8 cellular contexts compared by ENCODE assay signal in genomic region chr6:13615802-13616140, GRCh38. TPM values are rescaled to one million over a fixed set of nuclear protein-coding genes. Genes with fewer than 3 reads are reported as not detected.
DNase-seq lines count a peak whose midpoint lies in the region; ATAC-seq and TF ChIP-seq lines count a peak whose summit lies in the region.

No MANE protein-coding gene starts in this region.

- H3K27me3 Mint-ChIP-seq in CD14-positive monocyte (ENCODE audit: low read depth in 3 of 3) = no peaks in the 10 kb centered on the region
- peaks cover 5% of the 10 kb centered on the region for H3K27me3 Mint-ChIP-seq in activated naive CD4-positive, alpha-beta T cell treated with anti-CD3 and anti-CD28 coated beads, Interleukin-2, amount 10 ng/mL, durations not matched to agents 7 days and 5 days

- DNase-seq in CD14-positive monocyte (ENCODE audit: low spot score) = no peak
- DNase-seq in PC-9 = peak in 1 of 2 experiments; percentile 51
- DNase-seq in activated naive CD4-positive, alpha-beta T cell treated with anti-CD3 and anti-CD28 coated beads, Interleukin-2, amount 10 ng/mL, durations not matched to agents 7 days and 5 days = peak; percentile 64
- peak in 38 of 42 donors; percentile 21 to 72 (median 50) for DNase-seq in head of caudate nucleus
- DNase-seq in posterior vena cava (ENCODE audit: low spot score) = peak; percentile 84

- peaks cover 28 to 41% of the 10 kb centered on the region in 2 donors for H3K36me3 Mint-ChIP-seq in CD14-positive monocyte
- H3K36me3 Mint-ChIP-seq in activated naive CD4-positive, alpha-beta T cell treated with anti-CD3 and anti-CD28 coated beads, Interleukin-2, amount 10 ng/mL, durations not matched to agents 7 days and 5 days = peaks cover 33% of the 10 kb centered on the region

- H2AFZ ChIP-seq in PC-9 = peak overlapping the region; percentile 86

- H3K27ac ChIP-seq in PC-9 = peak overlapping the region; percentile 88

- H4K20me1 ChIP-seq in PC-9 (ENCODE audit: insufficient read depth) = peaks cover 22% of the 10 kb centered on the region

- no peaks in the 10 kb centered on the region for H3K27me3 ChIP-seq in PC-9 (ENCODE audit: insufficient read depth, low read depth)

- peaks cover 35% of the 10 kb centered on the region for H3F3A ChIP-seq in PC-9 (ENCODE audit: insufficient read depth, low read depth)

- peaks cover 37% of the 10 kb centered on the region for H3K79me2 ChIP-seq in PC-9 (ENCODE audit: low read depth)

- peaks cover 0 to 3% (median 0%) of the 10 kb centered on the region in 7 donors for H3K9me3 Mint-ChIP-seq in CD14-positive monocyte
- H3K9me3 Mint-ChIP-seq in activated naive CD4-positive, alpha-beta T cell treated with anti-CD3 and anti-CD28 coated beads, Interleukin-2, amount 10 ng/mL, durations not matched to agents 7 days and 5 days = no peaks in the 10 kb centered on the region

- peak overlapping the region; percentile 90 to 97 (median 95) for H3K27ac Mint-ChIP-seq in CD14-positive monocyte
- peak overlapping the region; percentile 94 for H3K27ac Mint-ChIP-seq in activated naive CD4-positive, alpha-beta T cell treated with anti-CD3 and anti-CD28 coated beads, Interleukin-2, amount 10 ng/mL, durations not matched to agents 7 days and 5 days

- peak; percentile 16 for ATAC-seq in HG02642 (IDR thresholded peaks at IDR 0.05; ENCODE audit: poor library complexity, unreplicated experiment)
- ATAC-seq in HG03025 (IDR thresholded peaks at IDR 0.05; ENCODE audit: low FRiP score, unreplicated experiment) = no peak
- ATAC-seq in GM19452 (IDR thresholded peaks at IDR 0.05; ENCODE audit: unreplicated experiment) = no peak

- H3K4me3 Mint-ChIP-seq in CD14-positive monocyte = peak overlapping the region; percentile 97 to 98
- peak overlapping the region; percentile 93 for H3K4me3 Mint-ChIP-seq in activated naive CD4-positive, alpha-beta T cell treated with anti-CD3 and anti-CD28 coated beads, Interleukin-2, amount 10 ng/mL, durations not matched to agents 7 days and 5 days

- peaks cover 36% of the 10 kb centered on the region for H3K4me1 Mint-ChIP-seq in CD14-positive monocyte
- H3K4me1 Mint-ChIP-seq in activated naive CD4-positive, alpha-beta T cell treated with anti-CD3 and anti-CD28 coated beads, Interleukin-2, amount 10 ng/mL, durations not matched to agents 7 days and 5 days = peaks cover 57% of the 10 kb centered on the region

- intact Hi-C loops in CD14-positive monocyte (cut with micrococcal nuclease) = loop anchor here (5.0 to 10.0 kb wide), 5 partner anchors 43 to 283 kb away; partner anchors contain the start of genes RANBP9 (in 1 of the 2) and SIRT5 (in 1 of the 2)
- intact Hi-C loops in PC-9 (cut with micrococcal nuclease; ENCODE audit: unreplicated experiment) = loop anchor here (1.0 to 5.0 kb wide), 7 partner anchors 41 to 287 kb away; partner anchors contain the start of genes MCUR1, RANBP9, SIRT5 and TBC1D7
- intact Hi-C loops in head of caudate nucleus (cut with DNase I) = loop anchor here (1.0 to 5.0 kb wide), 3 partner anchors 41 to 197 kb away; partner anchors contain the start of genes MCUR1, RANBP9 and SIRT5
- intact Hi-C loops in posterior vena cava (cut with DNase I) = no loop called here

- peaks cover 35% of the 10 kb centered on the region for H3K36me3 ChIP-seq in PC-9 (ENCODE audit: low read depth)

- peaks cover 23% of the 10 kb centered on the region for H3K4me1 ChIP-seq in PC-9 (replicated peaks; ENCODE audit: insufficient read depth)

- no peak for TF ChIP-seq CTCF in CD14-positive monocyte (IDR thresholded peaks at IDR 0.05)
- no peak for TF ChIP-seq CTCF in PC-9 (conservative IDR thresholded peaks at IDR 0.05)

- BruUV-seq in PC-9 (replicated peaks; lab: Mats Ljungman, UMichigan) = no TSS peak

- H3K4me3 ChIP-seq in PC-9 = peak overlapping the region; percentile 98

- no peaks in the 10 kb centered on the region for H3K9me2 ChIP-seq in PC-9 (ENCODE audit: insufficient read depth)

- POLR2A ChIA-PET in PC-9 (lab: Charles Lee; ENCODE audit: unreplicated experiment) = interaction anchor here (0.5 to 1.4 kb wide), 8 partner anchors 41 to 420 kb away, joined by 3 to 37 read pairs (median 8); partner anchors contain the start of genes SIRT5 and TBC1D7

- CTCF ChIA-PET in PC-9 (lab: Charles Lee) = interaction anchor here (0.5 to 1.4 kb wide), 7 partner anchors 40 to 457 kb away, joined by 3 to 6 read pairs (median 4); partner anchors contain the start of gene SIRT5
- CTCF ChIA-PET in activated naive CD4-positive, alpha-beta T cell treated with anti-CD3 and anti-CD28 coated beads, Interleukin-2, amount 10 ng/mL, durations not matched to agents 7 days and 5 days (lab: Charles Lee) = interaction anchor here (0.6 to 3.3 kb wide), 12 partner anchors 9 to 451 kb away, joined by 3 to 21 read pairs (median 4); partner anchors contain the start of genes RANBP9 and SIRT5

- H3K9me3 ChIP-seq in PC-9 (ENCODE audit: insufficient read depth, low read depth) = no peaks in the 10 kb centered on the region

- H3K4me2 ChIP-seq in PC-9 = peak overlapping the region; percentile 95

RNA-seq across cellular contexts. Expression of gene NOL7, which starts 0.6 kb away (rescaled TPM):
- 10 to 100 TPM; 56.9 to 58.5 TPM for polyA plus RNA-seq in CD14-positive monocyte
- total RNA-seq in PC-9 (2021) (75.9 and 78.6 TPM in 2 replicates), posterior vena cava (10 to 100 TPM; 46.8 to 55.5 TPM)

RNA-seq across cellular contexts. Expression of gene SIRT5, which starts 41.4 kb away (rescaled TPM):
- 1 to 10 TPM; 3.3 to 5.0 TPM for polyA plus RNA-seq in CD14-positive monocyte
- total RNA-seq in PC-9 (2021) = 15.9 and 16.2 TPM in 2 replicates
- total RNA-seq in posterior vena cava = 10 to 100 TPM in 1 of 2 donors, 1 to 10 TPM in 1; 8.9 to 11.7 TPM

Comparison
In these comparisons a context has a peak if more than half of its experiments do, and no peak if none do; other contexts are left out.
1. intact Hi-C loops: an anchor here in CD14-positive monocyte (5.0 to 10.0 kb wide), PC-9 (1.0 to 5.0 kb wide) and head of caudate nucleus (1.0 to 5.0 kb wide); none called in posterior vena cava.